19 cellular contexts compared by ENCODE assay signal in the genomic region with DNA sequence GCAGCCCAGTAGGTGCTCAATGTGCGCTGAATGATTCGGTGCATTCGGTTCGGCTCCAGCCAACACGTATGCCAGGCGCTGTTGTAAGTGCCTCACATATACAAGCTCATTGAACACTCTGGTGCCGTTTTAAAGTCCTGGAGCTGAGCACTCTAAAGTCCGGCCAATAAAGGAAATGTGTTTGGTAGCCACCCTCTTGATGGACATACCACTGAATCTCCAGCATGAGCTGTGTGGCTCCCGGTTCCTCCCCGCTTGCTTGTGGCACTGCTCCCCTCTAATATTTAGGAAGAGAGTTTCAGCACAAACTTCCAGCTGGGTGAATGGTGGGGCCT.
A peak's percentile ranks its signal among the peaks of the same experiment; 100 is the strongest.
DNase-seq lines count a peak whose midpoint lies in the region; ATAC-seq, FAIRE-seq and TF ChIP-seq lines count a peak whose summit lies in the region.
"Had no signal": no experiment of that assay in that cellular context is flagged by ENCODE, and none has a peak within 500 bp of the region (broad histone marks: within the 10 kb centered on the region; RNA-seq: fewer than 3 reads in every experiment).

No MANE protein-coding gene starts in this region.

- H3K27ac ChIP-seq in tibial artery = peak overlapping the region; percentile 5 to 54
- H3K27ac ChIP-seq: Peyer's patch had no signal

- intact Hi-C loops in tibial artery (cut with DNase I; ENCODE audit: low total_unique reads) = no loop called here

- ATAC-seq in left lobe of liver = no peak
- no peak for ATAC-seq in HG03354 (IDR thresholded peaks at IDR 0.05; ENCODE audit: poor library complexity, severe bottlenecking, unreplicated experiment)
- ATAC-seq in HG03280 (IDR thresholded peaks at IDR 0.05; ENCODE audit: unreplicated experiment) = no peak
- ATAC-seq: GM12878 had no signal

- DNase-seq in HTR-8/SVneo (ENCODE audit: insufficient read length, low spot score) (no peak), cerebellum (ENCODE audit: low spot score) (peak; percentile 55), left lobe of liver (ENCODE audit: low spot score) (peak; percentile 35), tibial artery (no peak), hippocampal formation (lab: John Stamatoyannopoulos, UW) (no peak)
- DNase-seq: activated CD4-positive, alpha-beta T cell treated with anti-CD3 and anti-CD28 coated beads, Interleukin-2, amount 50 U/mL, for 1 hour; activated gamma-delta T cell treated with Interleukin-2 at 50 U/mL for 16 hours; DMS 273 treated with DMSO at 0.1 percent for 48 hours; GDM1; left colon; NCI-H1436 treated with DMSO at 0.1 percent for 48 hours; stimulated activated CD4-positive, alpha-beta T cell treated with anti-CD3 and anti-CD28 coated beads, Interleukin-4, amount 100 ng/mL, for 4 hours had no signal

- peak; percentile 46 for FAIRE-seq in HTR-8/SVneo (lab: Jason Lieb, UNC)
- FAIRE-seq: endometrium, GM12878, HepG2 had no signal

- no peaks in the 10 kb centered on the region for H3K27me3 ChIP-seq in tibial artery
- H3K27me3 ChIP-seq: Peyer's patch had no signal

- no peaks in the 10 kb centered on the region for H3K9me3 ChIP-seq in tibial artery
- H3K9me3 ChIP-seq: BE2C, Peyer's patch had no signal

- H3K36me3 ChIP-seq in tibial artery = no peaks in the 10 kb centered on the region
- H3K36me3 ChIP-seq: BE2C, Peyer's patch had no signal

- H3K4me1 ChIP-seq in tibial artery = peaks cover 0 to 64% (median 28%) of the 10 kb centered on the region in 4 donors
- H3K4me1 ChIP-seq: BE2C, Peyer's patch had no signal

- TF ChIP-seq CTCF in tibial artery (IDR thresholded peaks at IDR 0.05) = no peak

- H3K4me3 ChIP-seq in tibial artery = no peak overlapping the region
- H3K4me3 ChIP-seq: GM12878, Peyer's patch had no signal

Comparison
In these comparisons a context has a peak if more than half of its experiments do, and no peak if none do; other contexts are left out.
1. DNase-seq: peak in cerebellum (single experiment) and left lobe of liver (single experiment); none in HTR-8/SVneo (single experiment), tibial artery (0 of 2) and hippocampal formation (0 of 2).